1 cellular context compared by ENCODE assay signal in the genomic region with DNA sequence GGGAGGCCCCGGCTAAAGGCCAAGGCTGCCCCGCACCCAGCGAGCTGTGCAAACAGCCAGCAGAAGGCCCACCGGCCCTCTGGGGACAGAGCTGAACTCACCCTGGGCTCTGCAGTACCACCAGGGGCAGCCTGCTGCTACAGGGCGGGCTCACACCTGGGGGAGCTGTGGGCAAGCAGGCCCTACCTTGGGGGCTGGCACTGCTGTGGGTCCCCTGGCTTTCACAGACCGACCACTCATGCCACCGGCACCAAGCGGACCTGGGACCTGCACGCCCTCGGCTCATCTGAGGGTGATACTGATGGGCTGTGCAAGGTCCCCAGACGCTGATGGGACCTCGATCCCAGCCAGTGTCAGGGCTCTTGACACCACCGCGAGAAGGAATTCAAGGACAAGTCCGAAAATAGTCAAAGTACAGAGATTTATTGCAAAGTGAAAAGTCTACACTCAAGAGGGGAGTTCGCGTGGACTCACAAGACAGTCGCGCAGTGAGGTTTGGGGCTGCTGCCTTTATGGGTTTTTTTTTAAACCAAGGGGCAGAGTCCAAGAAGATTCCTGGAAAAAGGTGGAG.
TF ChIP-seq lines count a peak whose summit lies in the region.

No MANE protein-coding gene starts in this region.

TF ChIP-seq in HepG2, 621 proteins besides CTCF, POLR2A, EP300 and RAD21 (continued from another document):
- TF ChIP-seq, protein P1, sequence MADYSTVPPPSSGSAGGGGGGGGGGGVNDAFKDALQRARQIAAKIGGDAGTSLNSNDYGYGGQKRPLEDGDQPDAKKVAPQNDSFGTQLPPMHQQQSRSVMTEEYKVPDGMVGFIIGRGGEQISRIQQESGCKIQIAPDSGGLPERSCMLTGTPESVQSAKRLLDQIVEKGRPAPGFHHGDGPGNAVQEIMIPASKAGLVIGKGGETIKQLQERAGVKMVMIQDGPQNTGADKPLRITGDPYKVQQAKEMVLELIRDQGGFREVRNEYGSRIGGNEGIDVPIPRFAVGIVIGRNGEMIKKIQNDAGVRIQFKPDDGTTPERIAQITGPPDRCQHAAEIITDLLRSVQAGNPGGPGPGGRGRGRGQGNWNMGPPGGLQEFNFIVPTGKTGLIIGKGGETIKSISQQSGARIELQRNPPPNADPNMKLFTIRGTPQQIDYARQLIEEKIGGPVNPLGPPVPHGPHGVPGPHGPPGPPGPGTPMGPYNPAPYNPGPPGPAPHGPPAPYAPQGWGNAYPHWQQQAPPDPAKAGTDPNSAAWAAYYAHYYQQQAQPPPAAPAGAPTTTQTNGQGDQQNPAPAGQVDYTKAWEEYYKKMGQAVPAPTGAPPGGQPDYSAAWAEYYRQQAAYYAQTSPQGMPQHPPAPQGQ (CRISPR knock-in tag; IDR thresholded peaks at IDR 0.05; ENCODE audit: borderline replicate concordance), result 0 out of 2 replicates have a peak, but pooled peaks have one; percentile 64
- TF ChIP-seq, protein P2, sequence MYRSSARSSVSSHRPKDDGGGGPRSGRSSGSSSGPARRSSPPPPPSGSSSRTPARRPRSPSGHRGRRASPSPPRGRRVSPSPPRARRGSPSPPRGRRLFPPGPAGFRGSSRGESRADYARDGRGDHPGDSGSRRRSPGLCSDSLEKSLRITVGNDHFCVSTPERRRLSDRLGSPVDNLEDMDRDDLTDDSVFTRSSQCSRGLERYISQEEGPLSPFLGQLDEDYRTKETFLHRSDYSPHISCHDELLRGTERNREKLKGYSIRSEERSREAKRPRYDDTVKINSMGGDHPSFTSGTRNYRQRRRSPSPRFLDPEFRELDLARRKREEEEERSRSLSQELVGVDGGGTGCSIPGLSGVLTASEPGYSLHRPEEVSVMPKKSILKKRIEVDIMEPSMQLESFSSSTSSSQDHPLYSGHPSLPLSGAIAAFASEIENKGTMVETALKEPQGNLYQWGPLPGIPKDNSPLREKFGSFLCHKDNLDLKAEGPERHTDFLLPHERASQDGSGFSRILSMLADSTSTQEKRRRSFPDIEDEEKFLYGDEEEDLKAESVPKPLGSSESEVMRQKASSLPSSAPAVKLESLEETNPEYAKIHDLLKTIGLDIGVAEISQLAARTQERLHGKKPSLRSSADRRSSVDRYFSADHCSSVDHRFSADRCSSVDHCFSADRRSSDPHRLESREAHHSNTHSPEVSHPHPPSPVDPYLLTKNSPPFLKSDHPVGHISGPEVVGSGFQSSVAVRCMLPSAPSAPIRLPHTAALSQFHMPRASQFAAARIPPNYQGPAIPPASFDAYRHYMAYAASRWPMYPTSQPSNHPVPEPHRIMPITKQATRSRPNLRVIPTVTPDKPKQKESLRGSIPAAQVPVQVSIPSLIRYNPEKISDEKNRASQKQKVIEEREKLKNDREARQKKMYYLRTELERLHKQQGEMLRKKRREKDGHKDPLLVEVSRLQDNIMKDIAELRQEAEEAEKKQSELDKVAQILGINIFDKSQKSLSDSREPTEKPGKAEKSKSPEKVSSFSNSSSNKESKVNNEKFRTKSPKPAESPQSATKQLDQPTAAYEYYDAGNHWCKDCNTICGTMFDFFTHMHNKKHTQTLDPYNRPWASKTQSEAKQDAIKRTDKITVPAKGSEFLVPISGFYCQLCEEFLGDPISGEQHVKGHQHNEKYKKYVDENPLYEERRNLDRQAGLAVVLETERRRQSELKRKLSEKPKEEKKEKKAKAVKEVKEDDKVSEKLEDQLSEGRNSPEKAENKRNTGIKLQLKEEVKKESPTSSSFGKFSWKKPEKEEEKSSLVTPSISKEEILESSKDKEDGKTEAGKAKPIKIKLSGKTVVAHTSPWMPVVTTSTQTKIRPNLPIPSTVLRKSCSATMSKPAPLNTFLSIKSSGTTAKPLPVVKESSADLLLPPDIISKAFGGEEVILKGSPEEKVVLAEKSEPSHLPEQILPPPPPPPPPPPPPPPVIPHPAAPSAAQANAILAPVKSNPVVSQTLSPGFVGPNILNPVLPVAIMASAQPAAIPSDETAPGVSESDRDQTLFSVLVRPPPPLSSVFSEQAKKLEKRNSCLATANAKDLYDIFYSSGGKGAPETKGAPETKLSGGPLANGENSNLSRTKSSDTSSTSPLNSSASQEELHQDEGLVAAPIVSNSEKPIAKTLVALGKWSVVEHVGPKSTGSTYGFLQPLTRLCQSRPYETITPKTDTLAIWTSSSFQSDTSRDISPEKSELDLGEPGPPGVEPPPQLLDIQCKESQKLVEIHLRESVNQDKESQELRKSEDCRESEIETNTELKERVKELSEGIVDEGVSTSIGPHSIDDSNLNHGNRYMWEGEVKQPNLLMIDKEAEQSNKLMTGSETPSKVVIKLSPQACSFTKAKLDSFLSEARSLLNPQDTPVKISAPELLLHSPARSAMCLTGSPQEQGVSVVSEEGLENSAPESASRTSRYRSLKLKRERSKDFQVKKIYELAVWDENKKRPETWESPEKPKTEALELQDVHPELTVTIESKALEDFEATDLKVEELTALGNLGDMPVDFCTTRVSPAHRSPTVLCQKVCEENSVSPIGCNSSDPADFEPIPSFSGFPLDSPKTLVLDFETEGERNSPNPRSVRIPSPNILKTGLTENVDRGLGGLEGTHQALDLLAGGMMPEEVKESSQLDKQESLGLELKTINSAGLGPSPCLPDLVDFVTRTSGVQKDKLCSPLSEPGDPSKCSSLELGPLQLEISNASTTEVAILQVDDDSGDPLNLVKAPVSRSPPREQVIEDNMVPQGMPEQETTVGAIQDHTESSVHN (CRISPR knock-in tag; IDR thresholded peaks at IDR 0.05), result no peak
- TF ChIP-seq, protein P3, sequence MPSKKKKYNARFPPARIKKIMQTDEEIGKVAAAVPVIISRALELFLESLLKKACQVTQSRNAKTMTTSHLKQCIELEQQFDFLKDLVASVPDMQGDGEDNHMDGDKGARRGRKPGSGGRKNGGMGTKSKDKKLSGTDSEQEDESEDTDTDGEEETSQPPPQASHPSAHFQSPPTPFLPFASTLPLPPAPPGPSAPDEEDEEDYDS (CRISPR knock-in tag; IDR thresholded peaks at IDR 0.05), result 0 out of 2 replicates have a peak, but pooled peaks have one; percentile 46
- TF ChIP-seq ZNF496 (CRISPR knock-in tag; IDR thresholded peaks at IDR 0.05; ENCODE audit: insufficient replicate concordance) (no peak), ZNF816 (CRISPR knock-in tag; IDR thresholded peaks at IDR 0.05; ENCODE audit: borderline replicate concordance) (no peak; the same call in 1 of the 2 replicates), ATF1 (CRISPR knock-in tag; IDR thresholded peaks at IDR 0.05) (no peak), CEBPG (CRISPR knock-in tag; IDR thresholded peaks at IDR 0.05) (peak; percentile 33; the same call in 1 of the 2 replicates), SMARCC2 (IDR thresholded peaks at IDR 0.05) (no peak), NFKBIZ (CRISPR knock-in tag; IDR thresholded peaks at IDR 0.05) (peak; percentile 89), NFIC (IDR thresholded peaks at IDR 0.05; ENCODE audit: low read length) (no peak), ISL2 (CRISPR knock-in tag; IDR thresholded peaks at IDR 0.05) (peak; percentile 88), KDM6A (CRISPR knock-in tag; IDR thresholded peaks at IDR 0.05; ENCODE audit: low read depth) (peak; percentile 81)
- TF ChIP-seq, protein P4, sequence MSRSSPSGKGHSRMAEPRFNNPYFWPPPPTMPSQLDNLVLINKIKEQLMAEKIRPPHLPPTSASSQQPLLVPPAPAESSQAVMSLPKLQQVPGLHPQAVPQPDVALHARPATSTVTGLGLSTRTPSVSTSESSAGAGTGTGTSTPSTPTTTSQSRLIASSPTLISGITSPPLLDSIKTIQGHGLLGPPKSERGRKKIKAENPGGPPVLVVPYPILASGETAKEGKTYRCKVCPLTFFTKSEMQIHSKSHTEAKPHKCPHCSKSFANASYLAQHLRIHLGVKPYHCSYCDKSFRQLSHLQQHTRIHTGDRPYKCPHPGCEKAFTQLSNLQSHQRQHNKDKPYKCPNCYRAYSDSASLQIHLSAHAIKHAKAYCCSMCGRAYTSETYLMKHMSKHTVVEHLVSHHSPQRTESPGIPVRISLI (CRISPR knock-in tag; IDR thresholded peaks at IDR 0.05; ENCODE audit: borderline replicate concordance), result peak; percentile 69; the same call in 1 of the 2 replicates
- TF ChIP-seq, protein P5, sequence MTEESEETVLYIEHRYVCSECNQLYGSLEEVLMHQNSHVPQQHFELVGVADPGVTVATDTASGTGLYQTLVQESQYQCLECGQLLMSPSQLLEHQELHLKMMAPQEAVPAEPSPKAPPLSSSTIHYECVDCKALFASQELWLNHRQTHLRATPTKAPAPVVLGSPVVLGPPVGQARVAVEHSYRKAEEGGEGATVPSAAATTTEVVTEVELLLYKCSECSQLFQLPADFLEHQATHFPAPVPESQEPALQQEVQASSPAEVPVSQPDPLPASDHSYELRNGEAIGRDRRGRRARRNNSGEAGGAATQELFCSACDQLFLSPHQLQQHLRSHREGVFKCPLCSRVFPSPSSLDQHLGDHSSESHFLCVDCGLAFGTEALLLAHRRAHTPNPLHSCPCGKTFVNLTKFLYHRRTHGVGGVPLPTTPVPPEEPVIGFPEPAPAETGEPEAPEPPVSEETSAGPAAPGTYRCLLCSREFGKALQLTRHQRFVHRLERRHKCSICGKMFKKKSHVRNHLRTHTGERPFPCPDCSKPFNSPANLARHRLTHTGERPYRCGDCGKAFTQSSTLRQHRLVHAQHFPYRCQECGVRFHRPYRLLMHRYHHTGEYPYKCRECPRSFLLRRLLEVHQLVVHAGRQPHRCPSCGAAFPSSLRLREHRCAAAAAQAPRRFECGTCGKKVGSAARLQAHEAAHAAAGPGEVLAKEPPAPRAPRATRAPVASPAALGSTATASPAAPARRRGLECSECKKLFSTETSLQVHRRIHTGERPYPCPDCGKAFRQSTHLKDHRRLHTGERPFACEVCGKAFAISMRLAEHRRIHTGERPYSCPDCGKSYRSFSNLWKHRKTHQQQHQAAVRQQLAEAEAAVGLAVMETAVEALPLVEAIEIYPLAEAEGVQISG (CRISPR knock-in tag; IDR thresholded peaks at IDR 0.05), result peak; percentile 79
- TF ChIP-seq, protein P6, sequence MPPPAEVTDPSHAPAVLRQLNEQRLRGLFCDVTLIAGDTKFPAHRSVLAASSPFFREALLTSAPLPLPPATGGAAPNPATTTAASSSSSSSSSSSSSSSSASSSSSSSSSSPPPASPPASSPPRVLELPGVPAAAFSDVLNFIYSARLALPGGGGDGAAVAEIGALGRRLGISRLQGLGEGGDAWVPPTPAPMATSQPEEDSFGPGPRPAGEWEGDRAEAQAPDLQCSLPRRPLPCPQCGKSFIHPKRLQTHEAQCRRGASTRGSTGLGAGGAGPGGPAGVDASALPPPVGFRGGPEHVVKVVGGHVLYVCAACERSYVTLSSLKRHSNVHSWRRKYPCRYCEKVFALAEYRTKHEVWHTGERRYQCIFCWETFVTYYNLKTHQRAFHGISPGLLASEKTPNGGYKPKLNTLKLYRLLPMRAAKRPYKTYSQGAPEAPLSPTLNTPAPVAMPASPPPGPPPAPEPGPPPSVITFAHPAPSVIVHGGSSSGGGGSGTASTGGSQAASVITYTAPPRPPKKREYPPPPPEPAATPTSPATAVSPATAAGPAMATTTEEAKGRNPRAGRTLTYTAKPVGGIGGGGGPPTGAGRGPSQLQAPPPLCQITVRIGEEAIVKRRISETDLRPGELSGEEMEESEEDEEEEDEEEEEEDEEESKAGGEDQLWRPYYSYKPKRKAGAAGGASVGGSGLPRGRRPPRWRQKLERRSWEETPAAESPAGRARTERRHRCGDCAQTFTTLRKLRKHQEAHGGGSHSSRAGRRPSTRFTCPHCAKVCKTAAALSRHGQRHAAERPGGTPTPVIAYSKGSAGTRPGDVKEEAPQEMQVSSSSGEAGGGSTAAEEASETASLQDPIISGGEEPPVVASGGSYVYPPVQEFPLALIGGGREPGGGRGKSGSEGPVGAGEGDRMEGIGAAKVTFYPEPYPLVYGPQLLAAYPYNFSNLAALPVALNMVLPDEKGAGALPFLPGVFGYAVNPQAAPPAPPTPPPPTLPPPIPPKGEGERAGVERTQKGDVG (CRISPR knock-in tag; IDR thresholded peaks at IDR 0.05; ENCODE audit: borderline replicate concordance), result 0 out of 2 replicates have a peak, but pooled peaks have one; percentile 73
